ENCODE assay signal across 26 cellular contexts in genomic region chr11:111362887-111363411, GRCh38. TPM values are rescaled to one million over a fixed set of nuclear protein-coding genes. Genes with fewer than 3 reads are reported as not detected.
DNase-seq lines count a peak whose midpoint lies in the region; ATAC-seq and TF ChIP-seq lines count a peak whose summit lies in the region.
"Had no signal": no experiment of that assay in that cellular context is flagged by ENCODE, and none has a peak within 500 bp of the region (broad histone marks: within the 10 kb centered on the region; RNA-seq: fewer than 3 reads in every experiment).

No MANE protein-coding gene starts in this region.

- no peak overlapping the region for H4K8ac ChIP-seq in trophoblast cell (ENCODE audit: low read depth, low read length)

- H3K36me3 ChIP-seq in OCI-LY3 (replicated peaks; ENCODE audit: low read depth, low read length) (peaks cover 87% of the 10 kb centered on the region), trophoblast cell (ENCODE audit: control insufficient read depth in 1 of 2, insufficient read depth in 2 of 2, low read length in 2 of 2) (no peaks in the 10 kb centered on the region)
- H3K36me3 ChIP-seq: tibial nerve had no signal

- H3K27ac ChIP-seq in OCI-LY3 (ENCODE audit: low read length) (peak overlapping the region; percentile 99), trophoblast cell (ENCODE audit: low read depth, low read length) (no peak overlapping the region)
- H3K27ac ChIP-seq: dorsolateral prefrontal cortex, tibial nerve, VCaP had no signal

- no peak overlapping the region for H3K23ac ChIP-seq in trophoblast cell (ENCODE audit: low read length)

- peak; percentile 27 for TF ChIP-seq POLR2A in GM18505 (IDR thresholded peaks at IDR 0.05; ENCODE audit: borderline replicate concordance, extremely low read depth, insufficient read depth, insufficient read length)

- H2BK120ac ChIP-seq in trophoblast cell (ENCODE audit: insufficient read depth, low read length, poor library complexity) = no peak overlapping the region

- no peaks in the 10 kb centered on the region for H3K79me1 ChIP-seq in trophoblast cell (ENCODE audit: low read length)

- H3K18ac ChIP-seq in trophoblast cell (ENCODE audit: low read length) = no peak overlapping the region

- H3K4me2 ChIP-seq in OCI-LY3 (ENCODE audit: low read length) = peak overlapping the region; percentile 85
- H3K4me2 ChIP-seq in trophoblast cell (ENCODE audit: low read length) = no peak overlapping the region

- peak overlapping the region; percentile 70 for H3K4me3 ChIP-seq in OCI-LY3 (ENCODE audit: low read length)
- H3K4me3 ChIP-seq in trophoblast cell (ENCODE audit: low read depth, low read length) = no peak overlapping the region
- H3K4me3 ChIP-seq: dorsolateral prefrontal cortex, tibial nerve had no signal

- peak overlapping the region; percentile 19 for H2AK5ac ChIP-seq in trophoblast cell (ENCODE audit: low read length)

- H3K27me3 ChIP-seq in OCI-LY3 (ENCODE audit: low read depth, low read length) = no peaks in the 10 kb centered on the region
- no peaks in the 10 kb centered on the region for H3K27me3 ChIP-seq in trophoblast cell (ENCODE audit: insufficient read depth, low read length)
- H3K27me3 ChIP-seq: dorsolateral prefrontal cortex, tibial nerve had no signal

- peaks cover 19% of the 10 kb centered on the region; the same call in 1 of the 2 replicates for H4K20me1 ChIP-seq in OCI-LY3 (ENCODE audit: insufficient read depth, low read length)

- H3K4me1 ChIP-seq in OCI-LY3 (ENCODE audit: low read length) (peaks cover 94% of the 10 kb centered on the region), trophoblast cell (ENCODE audit: control insufficient read depth in 1 of 2, insufficient read depth in 2 of 2, low read length in 2 of 2) (peaks cover 4 to 6% of the 10 kb centered on the region in 2 experiments)
- H3K4me1 ChIP-seq: tibial nerve had no signal

- DNase-seq in left colon = peak in 1 of 2 donors; percentile 66
- DNase-seq in trophoblast cell = no peak
- no peak for DNase-seq in SW 1271 (lab: John Stamatoyannopoulos, UW)
- DNase-seq in NCI-H1092 treated with DMSO at 0.1 percent for 48 hours (lab: John Stamatoyannopoulos, UW) = no peak
- DNase-seq: activated CD4-positive, alpha-beta memory T cell treated with anti-CD3 and anti-CD28 coated beads, Interleukin-2, amount 10 ng/mL, durations not matched to agents 7 days and 5 days; anterior cingulate cortex; CD4-positive, alpha-beta memory T cell; central memory CD4-positive, alpha-beta T cell; dorsolateral prefrontal cortex; foreskin melanocyte; H9; hypothalamus; mesendoderm; NCI-H1092; NCI-H2081; NCI-H524 treated with DMSO at 0.1 percent for 48 hours; posterior cingulate gyrus; SHP77 treated with DMSO at 0.1 percent for 48 hours; stimulated activated naive CD4-positive, alpha-beta T cell had no signal

- no peak overlapping the region for H3K4ac ChIP-seq in trophoblast cell (ENCODE audit: low read depth, low read length)

- TF ChIP-seq CTCF in OCI-LY3 (IDR thresholded peaks at IDR 0.05; ENCODE audit: low read depth, low read length) = no peak

- H4K12ac ChIP-seq in trophoblast cell (ENCODE audit: low read depth, low read length) = no peak overlapping the region

- no peak overlapping the region for H2BK5ac ChIP-seq in trophoblast cell (ENCODE audit: low read depth, low read length, poor library complexity)

- no peak overlapping the region for H2BK12ac ChIP-seq in trophoblast cell (ENCODE audit: low read length)

- H4K91ac ChIP-seq in trophoblast cell (ENCODE audit: low read depth, low read length) = no peak overlapping the region

- ATAC-seq in GM18505 (IDR thresholded peaks at IDR 0.05; ENCODE audit: unreplicated experiment) = no peak
- peak; percentile 29 for ATAC-seq in left colon
- no peak for ATAC-seq in GM21737 (IDR thresholded peaks at IDR 0.05; ENCODE audit: unreplicated experiment)
- ATAC-seq in HG03196 (IDR thresholded peaks at IDR 0.05; ENCODE audit: unreplicated experiment) = no peak

- H2AFZ ChIP-seq in OCI-LY3 (ENCODE audit: low read depth, low read length) (no peak overlapping the region), trophoblast cell (ENCODE audit: insufficient read depth, low read length, poor library complexity) (no peak overlapping the region)

- no peak overlapping the region for H3K14ac ChIP-seq in trophoblast cell (ENCODE audit: low read length)

- WGBS in trophoblast cell (ENCODE audit: extremely low coverage, insufficient coverage, insufficient read length) = no CpG with 5 or more reads among the region's 9 CpGs

- peak overlapping the region; percentile 87 for H3K9ac ChIP-seq in OCI-LY3 (ENCODE audit: low read length)
- H3K9ac ChIP-seq in trophoblast cell (ENCODE audit: low read length) = no peak overlapping the region

- intact Hi-C loops in left colon (cut with DNase I, micrococcal nuclease) = no loop called here

- H3K9me3 ChIP-seq in OCI-LY3 (ENCODE audit: insufficient read depth, low read length) = no peaks in the 10 kb centered on the region
- H3K9me3 ChIP-seq in trophoblast cell (ENCODE audit: insufficient read depth, low read depth, low read length) = no peaks in the 10 kb centered on the region
- H3K9me3 ChIP-seq: tibial nerve had no signal

- H3K79me2 ChIP-seq in OCI-LY3 (ENCODE audit: low read length) (peaks cover 95% of the 10 kb centered on the region), trophoblast cell (ENCODE audit: control insufficient read depth, insufficient read depth, low read length, poor library complexity) (no peaks in the 10 kb centered on the region)

RNA-seq across cellular contexts. Expression of gene POU2AF1, which starts 16.1 kb away (rescaled TPM):
- 10 to 100 TPM in 1 of 2 donors, 1 to 10 TPM in 1; 3.8 to 10.2 TPM for total RNA-seq in left colon
- 0.08 TPM in 1 of 2 replicates, not detected in the other for polyA plus RNA-seq in trophoblast cell (2013)
- total RNA-seq: epithelial cell of proximal tubule, H9 had no signal
